In genomic region chr7:24756989-24757798, GRCh38 we compare ENCODE assay signal across 8 cellular contexts. TPM values are rescaled to one million over a fixed set of nuclear protein-coding genes. Genes with fewer than 3 reads are reported as not detected.
DNase-seq lines count a peak whose midpoint lies in the region; ATAC-seq and TF ChIP-seq lines count a peak whose summit lies in the region.

TSS of gene GSDME (minus strand) at chr7:24757464. CDS start at chr7:24749774, 7,690 bp downstream.

- CTCF ChIA-PET in Caco-2 (lab: Charles Lee), result interaction anchor here (0.7 to 1.5 kb wide), 4 partner anchors 15 to 183 kb away, joined by 3 to 6 read pairs (median 4); no protein-coding TSS in a partner anchor

- H3K36me3 ChIP-seq in Caco-2 (ENCODE audit: control insufficient read depth, insufficient read depth, low read length), result no peaks in the 10 kb centered on the region
- H3K36me3 ChIP-seq in skeletal muscle tissue (ENCODE audit: control insufficient read depth in 3 of 3, insufficient read depth in 3 of 3, low read length in 3 of 3), result no peaks in the 10 kb centered on the region

- no peaks in the 10 kb centered on the region for H3K36me3 Mint-ChIP-seq in Caco-2 (ENCODE audit: insufficient read depth, unreplicated experiment)
- peaks cover 4% of the 10 kb centered on the region for H3K36me3 Mint-ChIP-seq in T-helper 17 cell (ENCODE audit: low read depth)

- no TSS peak for BruUV-seq in Caco-2 (replicated peaks; lab: Mats Ljungman, UMichigan)

- H3K4me3 Mint-ChIP-seq in Caco-2 (ENCODE audit: unreplicated experiment), result peak within 1 kb of the TSS; percentile 94
- peak within 1 kb of the TSS; percentile 94 for H3K4me3 Mint-ChIP-seq in T-helper 17 cell

- intact Hi-C loops in Caco-2 (cut with micrococcal nuclease; ENCODE audit: unreplicated experiment), result loop anchor here (1.0 kb wide), 1 partner anchor 16 kb away; no protein-coding TSS in a partner anchor

- H3K9me3 ChIP-seq in Caco-2 (no peaks in the 10 kb centered on the region), T-helper 17 cell (ENCODE audit: control insufficient read depth, low read length, poor library complexity, severe bottlenecking) (no peaks in the 10 kb centered on the region), skeletal muscle tissue (ENCODE audit: control insufficient read depth in 3 of 3, low read length in 3 of 3) (no peaks in the 10 kb centered on the region)

- H3K27me3 ChIP-seq in Caco-2 (replicated peaks; ENCODE audit: control insufficient read depth, insufficient read depth, low read length) (no peaks in the 10 kb centered on the region), skeletal muscle tissue (ENCODE audit: control insufficient read depth in 3 of 3, insufficient read depth in 3 of 3, low read length in 3 of 3) (peaks cover 0 to 3% (median 0%) of the 10 kb centered on the region in 3 donors)

- H3K4me3 ChIP-seq in Caco-2 (ENCODE audit: low read depth, low read length), result peak within 1 kb of the TSS; percentile 83
- H3K4me3 ChIP-seq in skeletal muscle tissue (ENCODE audit: low read length in 3 of 3), result peak within 1 kb of the TSS; percentile 72 to 81 (median 78)

- peaks cover 20% of the 10 kb centered on the region for H3K4me1 ChIP-seq in Caco-2
- H3K4me1 ChIP-seq in skeletal muscle tissue (ENCODE audit: control insufficient read depth in 3 of 3, insufficient read depth in 3 of 3, low read length in 3 of 3), result peaks cover 10 to 26% (median 13%) of the 10 kb centered on the region in 3 donors

- H3K4me1 Mint-ChIP-seq in Caco-2 (ENCODE audit: low read depth, unreplicated experiment) (peaks cover 13% of the 10 kb centered on the region), T-helper 17 cell (peaks cover 19% of the 10 kb centered on the region)

- H3K9me3 Mint-ChIP-seq in Caco-2 (ENCODE audit: unreplicated experiment), result no peaks in the 10 kb centered on the region

- H3K9ac ChIP-seq in skeletal muscle tissue (ENCODE audit: low read depth in 1 of 3, low read length in 3 of 3), result peak within 1 kb of the TSS; percentile 85 to 90 (median 88)

- peak within 1 kb of the TSS; percentile 69 for H3K27ac Mint-ChIP-seq in Caco-2 (ENCODE audit: unreplicated experiment)
- peak within 1 kb of the TSS; percentile 60 for H3K27ac Mint-ChIP-seq in T-helper 17 cell

- peak; percentile 48 for ATAC-seq in GM19395 (IDR thresholded peaks at IDR 0.05; ENCODE audit: unreplicated experiment)
- peak; percentile 40 for ATAC-seq in HG03457 (IDR thresholded peaks at IDR 0.05; ENCODE audit: unreplicated experiment)
- peak; percentile 77 for ATAC-seq in T-helper 17 cell

- peak within 1 kb of the TSS; percentile 87 for H3K27ac ChIP-seq in skeletal muscle tissue (ENCODE audit: low read depth, low read length)

- POLR2A ChIA-PET in Caco-2 (lab: Charles Lee), result interaction anchor here (1.0 to 1.3 kb wide), 2 partner anchors 16 kb away, joined by 4 to 6 read pairs; no protein-coding TSS in a partner anchor

- H3K27me3 Mint-ChIP-seq in Caco-2 (ENCODE audit: insufficient read depth, unreplicated experiment) (no peaks in the 10 kb centered on the region), T-helper 17 cell (peaks cover 73% of the 10 kb centered on the region)

- peak; percentile 82 to 89 for DNase-seq in Caco-2
- DNase-seq in T-helper 17 cell, result peak in 1 of 3 donors; percentile 9
- peak; percentile 21 for DNase-seq in cerebellum (ENCODE audit: low spot score)
- DNase-seq in iris pigment epithelial cell (ENCODE audit: low read depth), result peak; percentile 74
- DNase-seq in stimulated activated naive CD4-positive, alpha-beta T cell treated with Interleukin-2 at 50 U/mL for 16 hours (lab: John Stamatoyannopoulos, UW), result no peak

- no peak for TF ChIP-seq CTCF in Caco-2 (IDR thresholded peaks at IDR 0.05; ENCODE audit: insufficient read depth in 1 of 2, low read depth in 1 of 2, low read length in 1 of 2, severe bottlenecking in 1 of 2, unreplicated experiment in 1 of 2)

RNA-seq across cellular contexts. Expression of gene GSDME, which starts in this region (rescaled TPM):
- total RNA-seq in Caco-2 (2022), result 32.9 and 35.2 TPM in 2 replicates
- total RNA-seq in T-helper 17 cell, result under 1 TPM in 1 of 2 donors, not detected in 1; 0.75 TPM
- total RNA-seq in cerebellum, result 31.3 TPM
- 11.0 TPM for total RNA-seq in skeletal muscle tissue

Comparison
In these comparisons a context has a peak if more than half of its experiments do, and no peak if none do; other contexts are left out.
1. Peak in ATAC-seq in T-helper 17 cell; RNA of the gene not detected or under 1 TPM.